1 cellular context compared by ENCODE assay signal in genomic region chr19:18417250-18418033, GRCh38.
A peak's percentile ranks its signal among the peaks of the same experiment; 100 is the strongest.
TF ChIP-seq lines count a peak whose summit lies in the region.

No MANE protein-coding gene starts in this region.

TF ChIP-seq in GM12878, 131 proteins besides CTCF, POLR2A, EP300 and RAD21 (continues in another document):
- TF ChIP-seq SP1 (IDR thresholded peaks at IDR 0.05; ENCODE audit: low read depth, low read length) (no peak), TCF12 (IDR thresholded peaks at IDR 0.05; ENCODE audit: low read depth, low read length) (0 out of 2 replicates have a peak, but pooled peaks have one; percentile 24), PRDM15 (CRISPR knock-in tag; IDR thresholded peaks at IDR 0.05) (no peak), POLR2AphosphoS5 (IDR thresholded peaks at IDR 0.05; ENCODE audit: low read length) (no peak), MYB (IDR thresholded peaks at IDR 0.05; ENCODE audit: borderline replicate concordance, low read depth, low read length) (no peak), PBX3 (IDR thresholded peaks at IDR 0.05; ENCODE audit: insufficient replicate concordance, low read depth, low read length) (no peak), ZNF622 (IDR thresholded peaks at IDR 0.05) (no peak), POLR2AphosphoS2 (IDR thresholded peaks at IDR 0.05; ENCODE audit: low read depth, low read length) (no peak), TCF3 (IDR thresholded peaks at IDR 0.05; ENCODE audit: borderline replicate concordance, insufficient read depth, low read depth, low read length) (0 out of 2 replicates have a peak, but pooled peaks have one; percentile 29), BMI1 (IDR thresholded peaks at IDR 0.05; ENCODE audit: borderline replicate concordance) (no peak), GATAD2B (conservative IDR thresholded peaks at IDR 0.05; ENCODE audit: low read depth) (peak; percentile 81), BRCA1 (IDR thresholded peaks at IDR 0.05; ENCODE audit: low read depth, low read length) (no peak), PAX8 (IDR thresholded peaks at IDR 0.05) (no peak), NRF1 (conservative IDR thresholded peaks at IDR 0.05; ENCODE audit: low read depth, low read length) (no peak), SUZ12 (IDR thresholded peaks at IDR 0.05; ENCODE audit: unreplicated experiment) (no peak), YY1 (IDR thresholded peaks at IDR 0.05; ENCODE audit: low read depth, low read length) (no peak), ELK1 (IDR thresholded peaks at IDR 0.05; ENCODE audit: low read depth, low read length) (0 out of 2 replicates have a peak, but pooled peaks have one; percentile 18), DPF2 (IDR thresholded peaks at IDR 0.05) (peak; percentile 76; the same call in 1 of the 2 replicates), STAT1 (conservative IDR thresholded peaks at IDR 0.05) (no peak), EED (IDR thresholded peaks at IDR 0.05; ENCODE audit: low read depth) (no peak), NFXL1 (IDR thresholded peaks at IDR 0.05; ENCODE audit: borderline replicate concordance) (0 out of 2 replicates have a peak, but pooled peaks have one; percentile 52), MTA3 (IDR thresholded peaks at IDR 0.05; ENCODE audit: borderline replicate concordance, low read length) (no peak), JUNB (IDR thresholded peaks at IDR 0.05) (no peak), ZNF384 (IDR thresholded peaks at IDR 0.05; ENCODE audit: borderline replicate concordance, low read depth, low read length) (no peak), SMAD5 (IDR thresholded peaks at IDR 0.05; ENCODE audit: low read depth) (no peak), EZH2 (IDR thresholded peaks at IDR 0.05; ENCODE audit: borderline replicate concordance, control insufficient read depth, low read depth, low read length) (no peak), BHLHE40 (IDR thresholded peaks at IDR 0.05; ENCODE audit: borderline replicate concordance in 1 of 2, low read depth in 2 of 2, low read length in 1 of 2) (0 out of 4 replicates have a peak, but pooled peaks of 1 of the 2 experiments have one; percentile 1), CEBPZ (IDR thresholded peaks at IDR 0.05; ENCODE audit: low read depth, low read length) (no peak)
- TF ChIP-seq, protein P1, sequence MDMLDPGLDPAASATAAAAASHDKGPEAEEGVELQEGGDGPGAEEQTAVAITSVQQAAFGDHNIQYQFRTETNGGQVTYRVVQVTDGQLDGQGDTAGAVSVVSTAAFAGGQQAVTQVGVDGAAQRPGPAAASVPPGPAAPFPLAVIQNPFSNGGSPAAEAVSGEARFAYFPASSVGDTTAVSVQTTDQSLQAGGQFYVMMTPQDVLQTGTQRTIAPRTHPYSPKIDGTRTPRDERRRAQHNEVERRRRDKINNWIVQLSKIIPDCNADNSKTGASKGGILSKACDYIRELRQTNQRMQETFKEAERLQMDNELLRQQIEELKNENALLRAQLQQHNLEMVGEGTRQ (IDR thresholded peaks at IDR 0.05; ENCODE audit: borderline replicate concordance, low read depth, low read length): no peak
- TF ChIP-seq, protein P2, sequence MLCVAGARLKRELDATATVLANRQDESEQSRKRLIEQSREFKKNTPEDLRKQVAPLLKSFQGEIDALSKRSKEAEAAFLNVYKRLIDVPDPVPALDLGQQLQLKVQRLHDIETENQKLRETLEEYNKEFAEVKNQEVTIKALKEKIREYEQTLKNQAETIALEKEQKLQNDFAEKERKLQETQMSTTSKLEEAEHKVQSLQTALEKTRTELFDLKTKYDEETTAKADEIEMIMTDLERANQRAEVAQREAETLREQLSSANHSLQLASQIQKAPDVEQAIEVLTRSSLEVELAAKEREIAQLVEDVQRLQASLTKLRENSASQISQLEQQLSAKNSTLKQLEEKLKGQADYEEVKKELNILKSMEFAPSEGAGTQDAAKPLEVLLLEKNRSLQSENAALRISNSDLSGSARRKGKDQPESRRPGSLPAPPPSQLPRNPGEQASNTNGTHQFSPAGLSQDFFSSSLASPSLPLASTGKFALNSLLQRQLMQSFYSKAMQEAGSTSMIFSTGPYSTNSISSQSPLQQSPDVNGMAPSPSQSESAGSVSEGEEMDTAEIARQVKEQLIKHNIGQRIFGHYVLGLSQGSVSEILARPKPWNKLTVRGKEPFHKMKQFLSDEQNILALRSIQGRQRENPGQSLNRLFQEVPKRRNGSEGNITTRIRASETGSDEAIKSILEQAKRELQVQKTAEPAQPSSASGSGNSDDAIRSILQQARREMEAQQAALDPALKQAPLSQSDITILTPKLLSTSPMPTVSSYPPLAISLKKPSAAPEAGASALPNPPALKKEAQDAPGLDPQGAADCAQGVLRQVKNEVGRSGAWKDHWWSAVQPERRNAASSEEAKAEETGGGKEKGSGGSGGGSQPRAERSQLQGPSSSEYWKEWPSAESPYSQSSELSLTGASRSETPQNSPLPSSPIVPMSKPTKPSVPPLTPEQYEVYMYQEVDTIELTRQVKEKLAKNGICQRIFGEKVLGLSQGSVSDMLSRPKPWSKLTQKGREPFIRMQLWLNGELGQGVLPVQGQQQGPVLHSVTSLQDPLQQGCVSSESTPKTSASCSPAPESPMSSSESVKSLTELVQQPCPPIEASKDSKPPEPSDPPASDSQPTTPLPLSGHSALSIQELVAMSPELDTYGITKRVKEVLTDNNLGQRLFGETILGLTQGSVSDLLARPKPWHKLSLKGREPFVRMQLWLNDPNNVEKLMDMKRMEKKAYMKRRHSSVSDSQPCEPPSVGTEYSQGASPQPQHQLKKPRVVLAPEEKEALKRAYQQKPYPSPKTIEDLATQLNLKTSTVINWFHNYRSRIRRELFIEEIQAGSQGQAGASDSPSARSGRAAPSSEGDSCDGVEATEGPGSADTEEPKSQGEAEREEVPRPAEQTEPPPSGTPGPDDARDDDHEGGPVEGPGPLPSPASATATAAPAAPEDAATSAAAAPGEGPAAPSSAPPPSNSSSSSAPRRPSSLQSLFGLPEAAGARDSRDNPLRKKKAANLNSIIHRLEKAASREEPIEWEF (IDR thresholded peaks at IDR 0.05; ENCODE audit: insufficient replicate concordance, low read depth, low read length): no peak
- TF ChIP-seq, protein P3, sequence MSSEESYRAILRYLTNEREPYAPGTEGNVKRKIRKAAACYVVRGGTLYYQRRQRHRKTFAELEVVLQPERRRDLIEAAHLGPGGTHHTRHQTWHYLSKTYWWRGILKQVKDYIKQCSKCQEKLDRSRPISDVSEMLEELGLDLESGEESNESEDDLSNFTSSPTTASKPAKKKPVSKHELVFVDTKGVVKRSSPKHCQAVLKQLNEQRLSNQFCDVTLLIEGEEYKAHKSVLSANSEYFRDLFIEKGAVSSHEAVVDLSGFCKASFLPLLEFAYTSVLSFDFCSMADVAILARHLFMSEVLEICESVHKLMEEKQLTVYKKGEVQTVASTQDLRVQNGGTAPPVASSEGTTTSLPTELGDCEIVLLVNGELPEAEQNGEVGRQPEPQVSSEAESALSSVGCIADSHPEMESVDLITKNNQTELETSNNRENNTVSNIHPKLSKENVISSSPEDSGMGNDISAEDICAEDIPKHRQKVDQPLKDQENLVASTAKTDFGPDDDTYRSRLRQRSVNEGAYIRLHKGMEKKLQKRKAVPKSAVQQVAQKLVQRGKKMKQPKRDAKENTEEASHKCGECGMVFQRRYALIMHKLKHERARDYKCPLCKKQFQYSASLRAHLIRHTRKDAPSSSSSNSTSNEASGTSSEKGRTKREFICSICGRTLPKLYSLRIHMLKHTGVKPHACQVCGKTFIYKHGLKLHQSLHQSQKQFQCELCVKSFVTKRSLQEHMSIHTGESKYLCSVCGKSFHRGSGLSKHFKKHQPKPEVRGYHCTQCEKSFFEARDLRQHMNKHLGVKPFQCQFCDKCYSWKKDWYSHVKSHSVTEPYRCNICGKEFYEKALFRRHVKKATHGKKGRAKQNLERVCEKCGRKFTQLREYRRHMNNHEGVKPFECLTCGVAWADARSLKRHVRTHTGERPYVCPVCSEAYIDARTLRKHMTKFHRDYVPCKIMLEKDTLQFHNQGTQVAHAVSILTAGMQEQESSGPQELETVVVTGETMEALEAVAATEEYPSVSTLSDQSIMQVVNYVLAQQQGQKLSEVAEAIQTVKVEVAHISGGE (CRISPR knock-in tag; IDR thresholded peaks at IDR 0.05): no peak
- TF ChIP-seq, protein P4, sequence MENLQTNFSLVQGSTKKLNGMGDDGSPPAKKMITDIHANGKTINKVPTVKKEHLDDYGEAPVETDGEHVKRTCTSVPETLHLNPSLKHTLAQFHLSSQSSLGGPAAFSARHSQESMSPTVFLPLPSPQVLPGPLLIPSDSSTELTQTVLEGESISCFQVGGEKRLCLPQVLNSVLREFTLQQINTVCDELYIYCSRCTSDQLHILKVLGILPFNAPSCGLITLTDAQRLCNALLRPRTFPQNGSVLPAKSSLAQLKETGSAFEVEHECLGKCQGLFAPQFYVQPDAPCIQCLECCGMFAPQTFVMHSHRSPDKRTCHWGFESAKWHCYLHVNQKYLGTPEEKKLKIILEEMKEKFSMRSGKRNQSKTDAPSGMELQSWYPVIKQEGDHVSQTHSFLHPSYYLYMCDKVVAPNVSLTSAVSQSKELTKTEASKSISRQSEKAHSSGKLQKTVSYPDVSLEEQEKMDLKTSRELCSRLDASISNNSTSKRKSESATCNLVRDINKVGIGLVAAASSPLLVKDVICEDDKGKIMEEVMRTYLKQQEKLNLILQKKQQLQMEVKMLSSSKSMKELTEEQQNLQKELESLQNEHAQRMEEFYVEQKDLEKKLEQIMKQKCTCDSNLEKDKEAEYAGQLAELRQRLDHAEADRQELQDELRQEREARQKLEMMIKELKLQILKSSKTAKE (IDR thresholded peaks at IDR 0.05; ENCODE audit: low read depth, poor library complexity, severe bottlenecking): no peak
- TF ChIP-seq, protein P5, sequence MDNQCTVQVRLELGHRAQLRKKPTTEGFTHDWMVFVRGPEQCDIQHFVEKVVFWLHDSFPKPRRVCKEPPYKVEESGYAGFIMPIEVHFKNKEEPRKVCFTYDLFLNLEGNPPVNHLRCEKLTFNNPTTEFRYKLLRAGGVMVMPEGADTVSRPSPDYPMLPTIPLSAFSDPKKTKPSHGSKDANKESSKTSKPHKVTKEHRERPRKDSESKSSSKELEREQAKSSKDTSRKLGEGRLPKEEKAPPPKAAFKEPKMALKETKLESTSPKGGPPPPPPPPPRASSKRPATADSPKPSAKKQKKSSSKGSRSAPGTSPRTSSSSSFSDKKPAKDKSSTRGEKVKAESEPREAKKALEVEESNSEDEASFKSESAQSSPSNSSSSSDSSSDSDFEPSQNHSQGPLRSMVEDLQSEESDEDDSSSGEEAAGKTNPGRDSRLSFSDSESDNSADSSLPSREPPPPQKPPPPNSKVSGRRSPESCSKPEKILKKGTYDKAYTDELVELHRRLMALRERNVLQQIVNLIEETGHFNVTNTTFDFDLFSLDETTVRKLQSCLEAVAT (IDR thresholded peaks at IDR 0.05): no peak
